ENCODE assay signal across 16 cellular contexts in the genomic region with DNA sequence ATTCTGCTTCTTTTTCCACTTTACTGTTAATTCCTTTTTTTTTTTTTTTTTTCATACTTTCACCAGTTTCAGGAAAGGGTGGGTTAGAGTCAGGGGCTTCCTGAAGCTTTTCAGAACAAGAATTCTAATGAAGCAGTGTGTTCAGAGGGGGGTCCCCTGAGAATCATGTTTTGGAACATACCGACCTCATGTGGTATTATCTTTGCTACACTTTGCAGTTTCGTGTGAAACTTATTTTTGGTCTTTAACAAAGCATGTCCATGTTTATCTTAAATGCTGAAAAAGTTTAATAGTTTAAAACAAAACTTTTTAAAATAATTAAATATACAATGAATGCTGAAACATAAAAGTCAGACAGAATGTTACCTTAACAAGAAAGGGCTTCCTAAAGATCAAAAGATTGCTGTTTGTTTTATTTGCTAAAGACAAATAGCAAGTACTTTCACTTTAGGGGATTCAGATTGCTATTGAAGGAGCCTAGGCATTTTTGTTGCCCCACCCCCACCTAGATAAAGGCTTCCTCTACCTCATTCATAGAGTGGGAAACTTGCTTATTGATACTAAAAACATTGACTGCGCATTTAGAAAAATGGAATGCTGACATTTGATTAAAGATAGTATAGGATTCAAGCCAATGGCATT. TPM values are rescaled to one million over a fixed set of nuclear protein-coding genes. Genes with fewer than 3 reads are reported as not detected.
DNase-seq lines count a peak whose midpoint lies in the region; ATAC-seq and TF ChIP-seq lines count a peak whose summit lies in the region.
"Had no signal": no experiment of that assay in that cellular context is flagged by ENCODE, and none has a peak within 500 bp of the region (broad histone marks: within the 10 kb centered on the region; RNA-seq: fewer than 3 reads in every experiment).

No MANE protein-coding gene starts in this region.

- no peaks in the 10 kb centered on the region for H4K20me1 ChIP-seq in OCI-LY7 (ENCODE audit: insufficient read depth, low read length)

- peaks cover 29% of the 10 kb centered on the region for H3K4me1 ChIP-seq in OCI-LY7 (ENCODE audit: insufficient read depth, low read length, poor library complexity, severe bottlenecking)
- H3K4me1 ChIP-seq in aorta (ENCODE audit: control insufficient read depth in 1 of 2, insufficient read depth in 2 of 2, low read length in 2 of 2): no peaks in the 10 kb centered on the region

- H2AFZ ChIP-seq in OCI-LY7 (ENCODE audit: low read length): no peak overlapping the region

- no peaks in the 10 kb centered on the region for H3K9me2 ChIP-seq in OCI-LY7 (ENCODE audit: insufficient read depth, low read length)

- no peaks in the 10 kb centered on the region for H3K27me3 ChIP-seq in aorta (ENCODE audit: control insufficient read depth in 1 of 2, insufficient read depth in 2 of 2, low read length in 1 of 2)

- no TSS peak for BruUV-seq in OCI-LY7 (replicated peaks; lab: Mats Ljungman, UMichigan)

- DNase-seq in DMS53 (lab: John Stamatoyannopoulos, UW) (peak; percentile 71), GM20000 (ENCODE audit: low spot score) (peak; percentile 24), OCI-LY7 (ENCODE audit: low spot score) (peak; percentile 40), left colon (no peak), EL (no peak), inferior parietal cortex (ENCODE audit: extremely low spot score) (no peak), aorta (no peak)
- no peak for DNase-seq in activated CD4-positive, alpha-beta T cell treated with anti-CD3 and anti-CD28 coated beads, Interleukin-2, amount 50 U/mL, for 1 hour
- DNase-seq: activated CD4-positive, alpha-beta T cell treated with anti-CD3 and anti-CD28 coated beads, Interleukin-2, amount 10 ng/mL, durations not matched to agents 24 days and 14 days; activated gamma-delta T cell; NCI-H2227 treated with DMSO at 0.1 percent for 48 hours; stimulated activated CD4-positive, alpha-beta T cell treated with anti-CD3 and anti-CD28 coated beads, Interleukin-1b, Interleukin-23, amount 100 ng/mL, for 48 hours; T-helper 1 cell had no signal

- CTCF ChIA-PET in OCI-LY7 (lab: Charles Lee; ENCODE audit: unreplicated experiment): no interaction called here

- ATAC-seq in left colon (peak; percentile 44), aorta (ENCODE audit: low FRiP score) (no peak)
- ATAC-seq: HCT116; stimulated activated effector memory CD8-positive, alpha-beta T cell treated with anti-CD3 and anti-CD28 coated beads, Interleukin-12 subunit alpha, Interleukin-12 subunit beta, amount 100 ng/mL, for 72 hours had no signal

- TF ChIP-seq CTCF in GM20000 (IDR thresholded peaks at IDR 0.05; ENCODE audit: extremely low read depth, missing control alignments) (no peak), OCI-LY7 (conservative IDR thresholded peaks at IDR 0.05; ENCODE audit: low read length) (no peak; the same call in 1 of the 2 replicates)

- WGBS in aorta, 2 donors: 23 to 32% methylated on average over 3 of the region's 3 CpGs

- no peak overlapping the region for H3K4me3 ChIP-seq in OCI-LY7 (ENCODE audit: low read depth, low read length, poor library complexity, severe bottlenecking)
- H3K4me3 ChIP-seq in aorta (ENCODE audit: low read length in 2 of 2): no peak overlapping the region

- H3K79me2 ChIP-seq in OCI-LY7 (ENCODE audit: insufficient read depth, low read depth, low read length): no peaks in the 10 kb centered on the region

- H3K9me3 ChIP-seq in OCI-LY7 (ENCODE audit: low read length): no peaks in the 10 kb centered on the region
- H3K9me3 ChIP-seq in aorta (ENCODE audit: control insufficient read depth, low read length): no peaks in the 10 kb centered on the region

- intact Hi-C loops in OCI-LY7 (cut with micrococcal nuclease; ENCODE audit: unreplicated experiment): loop anchor here (2.0 to 10.0 kb wide), 4 partner anchors 366 to 633 kb away; no protein-coding TSS in a partner anchor
- intact Hi-C loops in left colon (cut with DNase I, micrococcal nuclease): loop anchor here in 1 of 2 donors (5.0 kb wide), 1 partner anchor 316 kb away; no protein-coding TSS in a partner anchor
- intact Hi-C loops in aorta (cut with DNase I): loop anchor here in 1 of 2 donors (2.0 kb wide), 1 partner anchor 313 kb away; no protein-coding TSS in a partner anchor

- peak overlapping the region; percentile 59 for H3K4me2 ChIP-seq in OCI-LY7 (ENCODE audit: low read length)

- POLR2A ChIA-PET in OCI-LY7 (lab: Charles Lee): interaction anchor here (0.6 to 5.7 kb wide), 6 partner anchors 19 to 1459 kb away, joined by 3 to 52 read pairs (median 4); a partner anchor contains a TSS

- H3K36me3 ChIP-seq in OCI-LY7 (ENCODE audit: insufficient read depth, low read length): no peaks in the 10 kb centered on the region
- H3K36me3 ChIP-seq in aorta (ENCODE audit: control insufficient read depth in 1 of 2, insufficient read depth in 2 of 2, low read length in 1 of 2): no peaks in the 10 kb centered on the region

- H3K27ac ChIP-seq in OCI-LY7 (ENCODE audit: low read depth, low read length, poor library complexity, severe bottlenecking) (no peak overlapping the region), aorta (ENCODE audit: low read depth in 1 of 2, low read length in 2 of 2) (no peak overlapping the region)
- H3K27ac ChIP-seq: epithelial cell of prostate had no signal

RNA-seq across cellular contexts. Expression of a gene that starts 21.1 kb away (rescaled TPM):
- total RNA-seq in OCI-LY7 (2014; rRNA removed; shearing (Covaris generic)): 46.6 and 46.7 TPM in 2 replicates
- total RNA-seq in OCI-LY7 (2022) (61.9 and 79.0 TPM in 2 replicates), left colon (10 to 100 TPM; 62.5 to 70.8 TPM), aorta (10 to 100 TPM; 46.7 to 52.9 TPM)
- 100 to 1,000 TPM in 1 of 2 donors, 10 to 100 TPM in 1; 75.8 to 110 TPM for polyA plus RNA-seq in aorta

Comparison
In these comparisons a context has a peak if more than half of its experiments do, and no peak if none do; other contexts are left out.
1. DNase-seq: peak in DMS53 (single experiment), GM20000 (single experiment) and OCI-LY7 (single experiment); none in left colon (0 of 2), EL (single experiment), inferior parietal cortex (single experiment), aorta (0 of 2) and activated CD4-positive, alpha-beta T cell treated with anti-CD3 and anti-CD28 coated beads, Interleukin-2, amount 50 U/mL, for 1 hour (single experiment).